Comparison of ENCODE assay signal across 21 cellular contexts in genomic region chr20:63050406-63050805, GRCh38. TPM values are rescaled to one million over a fixed set of nuclear protein-coding genes. Genes with fewer than 3 reads are reported as not detected.
DNase-seq lines count a peak whose midpoint lies in the region; ATAC-seq, FAIRE-seq and TF ChIP-seq lines count a peak whose summit lies in the region.
"Had no signal": no experiment of that assay in that cellular context is flagged by ENCODE, and none has a peak within 500 bp of the region (broad histone marks: within the 10 kb centered on the region; RNA-seq: fewer than 3 reads in every experiment).

No MANE protein-coding gene starts in this region.

- H3K36me3 ChIP-seq in kidney (ENCODE audit: control insufficient read depth in 1 of 2, insufficient read depth in 2 of 2, low read length in 2 of 2) (no peaks in the 10 kb centered on the region), spleen (no peaks in the 10 kb centered on the region)
- H3K36me3 ChIP-seq: BLaER1 had no signal

- DNase-seq in natural killer cell treated with Interleukin-12 subunit alpha and Interleukin-12 subunit beta and Interleukin-15 and Interleukin-18, amount 100 ng/mL, for 72 hours (ENCODE audit: low spot score): peak; percentile 48
- no peak for DNase-seq in natural killer cell
- DNase-seq in kidney: peak; percentile 41
- DNase-seq in spleen: peak; percentile 30
- no peak for DNase-seq in SW 1271 (lab: John Stamatoyannopoulos, UW)
- no peak for DNase-seq in NCI-H774 (lab: John Stamatoyannopoulos, UW)
- DNase-seq: AML-193; CD4-positive, alpha-beta memory T cell; DMS153; DMS79; GDM1; GOT3; H7; HFFc6 had no signal

- FAIRE-seq in kidney (lab: Jason Lieb, UNC): no peak
- FAIRE-seq: GM12892, GM18507 had no signal

- peaks cover 7 to 13% of the 10 kb centered on the region in 2 donors for H3K27me3 Mint-ChIP-seq in natural killer cell treated with Interleukin-12 subunit alpha and Interleukin-12 subunit beta and Interleukin-15 and Interleukin-18, amount 100 ng/mL, for 72 hours
- peaks cover 0 to 8% of the 10 kb centered on the region in 2 donors for H3K27me3 Mint-ChIP-seq in natural killer cell (ENCODE audit: low read depth in 2 of 2)

- H3K4me1 ChIP-seq in kidney (ENCODE audit: control insufficient read depth in 1 of 2, insufficient read depth in 1 of 2, low read depth in 1 of 2, low read length in 2 of 2) (no peaks in the 10 kb centered on the region), spleen (no peaks in the 10 kb centered on the region)

- H3K9me3 ChIP-seq in kidney (ENCODE audit: control insufficient read depth in 1 of 2, low read length in 2 of 2) (peaks cover 0 to 2% of the 10 kb centered on the region in 2 donors), spleen (peaks cover 0 to 9% (median 0%) of the 10 kb centered on the region in 8 donors)

- H3K9ac ChIP-seq in kidney (ENCODE audit: low read length in 2 of 2): no peak overlapping the region
- H3K9ac ChIP-seq: BLaER1 had no signal

- H3K4me3 ChIP-seq in kidney (ENCODE audit: low read length in 2 of 2): no peak overlapping the region
- H3K4me3 ChIP-seq in spleen: no peak overlapping the region
- H3K4me3 ChIP-seq: BLaER1 had no signal

- H3K36me3 Mint-ChIP-seq in natural killer cell treated with Interleukin-12 subunit alpha and Interleukin-12 subunit beta and Interleukin-15 and Interleukin-18, amount 100 ng/mL, for 72 hours: no peaks in the 10 kb centered on the region
- no peaks in the 10 kb centered on the region for H3K36me3 Mint-ChIP-seq in natural killer cell
- H3K36me3 Mint-ChIP-seq: CD14-positive monocyte; CD4-positive, alpha-beta memory T cell; IgD-negative memory B cell had no signal

- H3K27me3 ChIP-seq in spleen (replicated peaks in 1 of 7): peaks cover 0 to 73% (median 0%) of the 10 kb centered on the region in 7 donors
- H3K27me3 ChIP-seq: BLaER1 had no signal

- H3K27ac Mint-ChIP-seq in natural killer cell treated with Interleukin-12 subunit alpha and Interleukin-12 subunit beta and Interleukin-15 and Interleukin-18, amount 100 ng/mL, for 72 hours: no peak overlapping the region
- no peak overlapping the region for H3K27ac Mint-ChIP-seq in natural killer cell
- H3K27ac Mint-ChIP-seq: CD14-positive monocyte; CD4-positive, alpha-beta memory T cell; HFFc6; IgD-negative memory B cell had no signal

- 83 to 87% (median 86%) methylated on average over 10 to 13 of the region's 13 CpGs for WGBS in spleen, 5 donors

- TF ChIP-seq POLR2A in spleen (IDR thresholded peaks at IDR 0.05): no peak

- no peak for TF ChIP-seq CTCF in natural killer cell (IDR thresholded peaks at IDR 0.05)
- no peak for TF ChIP-seq CTCF in kidney (IDR thresholded peaks at IDR 0.05; ENCODE audit: borderline replicate concordance, extremely low read depth, insufficient read depth)
- TF ChIP-seq CTCF in spleen (IDR thresholded peaks at IDR 0.05 in 8 of 11, conservative IDR thresholded peaks at IDR 0.05 in 3 of 11): no peak

- H3K4me3 Mint-ChIP-seq in natural killer cell treated with Interleukin-12 subunit alpha and Interleukin-12 subunit beta and Interleukin-15 and Interleukin-18, amount 100 ng/mL, for 72 hours: no peak overlapping the region
- H3K4me3 Mint-ChIP-seq in natural killer cell: no peak overlapping the region
- H3K4me3 Mint-ChIP-seq: CD14-positive monocyte; CD4-positive, alpha-beta memory T cell; HFFc6; IgD-negative memory B cell had no signal

- H3K27ac ChIP-seq in kidney (ENCODE audit: low read depth in 2 of 2, low read length in 2 of 2): no peak overlapping the region
- H3K27ac ChIP-seq in spleen: no peak overlapping the region
- H3K27ac ChIP-seq: BLaER1 had no signal

- no peaks in the 10 kb centered on the region for H3K9me3 Mint-ChIP-seq in natural killer cell treated with Interleukin-12 subunit alpha and Interleukin-12 subunit beta and Interleukin-15 and Interleukin-18, amount 100 ng/mL, for 72 hours
- no peaks in the 10 kb centered on the region for H3K9me3 Mint-ChIP-seq in natural killer cell

- no peak for ATAC-seq in natural killer cell treated with Interleukin-12 subunit alpha and Interleukin-12 subunit beta and Interleukin-15 and Interleukin-18, amount 100 ng/mL, for 72 hours
- ATAC-seq in natural killer cell: no peak

- no peaks in the 10 kb centered on the region for H3K4me1 Mint-ChIP-seq in natural killer cell treated with Interleukin-12 subunit alpha and Interleukin-12 subunit beta and Interleukin-15 and Interleukin-18, amount 100 ng/mL, for 72 hours (ENCODE audit: low read depth in 2 of 2)
- H3K4me1 Mint-ChIP-seq in natural killer cell: no peaks in the 10 kb centered on the region
- H3K4me1 Mint-ChIP-seq: CD14-positive monocyte; CD4-positive, alpha-beta memory T cell; IgD-negative memory B cell had no signal

- intact Hi-C loops in natural killer cell (cut with micrococcal nuclease): no loop called here
- intact Hi-C loops in kidney (cut with DNase I): loop anchor here (10.0 kb wide), 1 partner anchor 124 kb away; no protein-coding TSS in a partner anchor
- intact Hi-C loops in spleen (cut with DNase I; ENCODE audit: low total_unique reads): no loop called here

RNA-seq across cellular contexts. Expression of gene BHLHE23, which starts 43.6 kb away (rescaled TPM):
- not detected for total RNA-seq in natural killer cell treated with Interleukin-12 subunit alpha and Interleukin-12 subunit beta and Interleukin-15 and Interleukin-18, amount 100 ng/mL, for 72 hours
- not detected for total RNA-seq in natural killer cell
- not detected for total RNA-seq in kidney
- polyA plus RNA-seq in kidney (ENCODE audit: insufficient read depth, low read depth, low replicate concordance): not detected
- total RNA-seq in spleen: not detected
- polyA plus RNA-seq in spleen: not detected
- total RNA-seq: A172; CD4-positive, alpha-beta memory T cell; Daoy; HFFc6 had no signal
- polyA plus RNA-seq: CD14-positive monocyte; CD4-positive, alpha-beta memory T cell; IgD-negative memory B cell had no signal

Comparison
In these comparisons a context has a peak if more than half of its experiments do, and no peak if none do; other contexts are left out.
1. DNase-seq: peak in natural killer cell treated with Interleukin-12 subunit alpha and Interleukin-12 subunit beta and Interleukin-15 and Interleukin-18, amount 100 ng/mL, for 72 hours (single experiment), kidney (single experiment) and spleen (single experiment); none in natural killer cell (single experiment), SW 1271 (0 of 2) and NCI-H774 (single experiment).